Comparison of ENCODE assay signal across 22 cellular contexts in the genomic region with DNA sequence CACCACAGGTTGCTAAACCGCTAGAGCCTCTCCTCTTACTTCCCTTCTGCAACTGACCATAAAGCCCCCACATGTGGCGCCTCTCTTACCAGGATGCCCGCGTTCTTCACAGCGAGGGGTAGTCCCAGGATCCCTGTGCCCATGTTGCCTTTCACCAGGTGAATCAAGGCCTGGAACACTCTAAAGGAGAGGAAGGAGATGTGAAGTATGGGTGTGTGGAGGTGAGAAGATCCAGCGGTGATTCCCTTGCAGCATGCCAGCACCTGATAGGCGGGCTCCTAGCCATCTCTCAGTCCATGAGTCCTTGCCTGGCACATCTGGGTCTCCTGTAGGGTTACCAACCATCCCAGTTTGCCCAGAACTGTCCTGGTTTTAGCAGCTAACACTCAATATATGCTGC. TPM values are rescaled to one million over a fixed set of nuclear protein-coding genes. Genes with fewer than 3 reads are reported as not detected.
"Had no signal": no experiment of that assay in that cellular context is flagged by ENCODE, and none has a peak within 500 bp of the region (broad histone marks: within the 10 kb centered on the region; RNA-seq: fewer than 3 reads in every experiment).

No MANE protein-coding gene starts in this region.

- H3K4me2 ChIP-seq: SK-N-SH had no signal

- H3K9me3 ChIP-seq: SK-N-SH had no signal

- DNase-seq: KBM-7, NCI-H1048, NCI-H1105, NCI-H1417, NCI-H1436 treated with DMSO at 0.1 percent for 48 hours, NCI-H1694, NCI-H1930, NCI-H2081, NCI-H2107, NCI-H2227 treated with DMSO at 0.1 percent for 48 hours, NCI-H524, NCI-H526 treated with DMSO at 0.1 percent for 48 hours, NCI-H748 treated with DMSO at 0.1 percent for 48 hours, Right ventricle myocardium superior, RPMI8226, SIG-M5, SK-N-SH had no signal

RNA-seq across cellular contexts. Expression of a gene that starts 3.3 kb away (rescaled TPM):
- total RNA-seq: HT-29, LHCN-M2, MCF 10A, NCI-H460, SK-MEL-5 had no signal

RNA-seq across cellular contexts. Expression of a gene that starts 40.5 kb away (rescaled TPM):
- total RNA-seq: HT-29, LHCN-M2, MCF 10A, NCI-H460, Right ventricle myocardium superior, SK-MEL-5 had no signal
